18 cellular contexts compared by ENCODE assay signal in genomic region chr2:144217853-144218633, GRCh38.
DNase-seq lines count a peak whose midpoint lies in the region; ATAC-seq and TF ChIP-seq lines count a peak whose summit lies in the region.
"Had no signal": no experiment of that assay in that cellular context is flagged by ENCODE, and none has a peak within 500 bp of the region (broad histone marks: within the 10 kb centered on the region; RNA-seq: fewer than 3 reads in every experiment).

No MANE protein-coding gene starts in this region.

- peak overlapping the region; percentile 51 for H3K4me2 ChIP-seq in fibroblast of lung (ENCODE audit: extremely low read depth, insufficient read depth, low read length)

- no peak for TF ChIP-seq POLR2A in upper lobe of left lung (IDR thresholded peaks at IDR 0.05)

- peaks cover 20% of the 10 kb centered on the region for H3K4me1 Mint-ChIP-seq in HFFc6 (ENCODE audit: low read depth)
- peaks cover 6% of the 10 kb centered on the region for H3K4me1 Mint-ChIP-seq in type B pancreatic cell (ENCODE audit: unreplicated experiment)
- peaks cover 11 to 17% of the 10 kb centered on the region in 2 donors for H3K4me1 Mint-ChIP-seq in effector memory CD8-positive, alpha-beta T cell (ENCODE audit: low read depth in 2 of 2)

- ATAC-seq in effector memory CD8-positive, alpha-beta T cell (replicated peaks), result no peak
- ATAC-seq in GM18907 (IDR thresholded peaks at IDR 0.05; ENCODE audit: unreplicated experiment), result no peak
- ATAC-seq in upper lobe of left lung (ENCODE audit: low FRiP score in 2 of 2), result no peak
- ATAC-seq: GM12878, SK-N-SH treated with all-trans-retinoic acid at 6 μM for 48 hours had no signal

- H3K27me3 Mint-ChIP-seq in HFFc6 (ENCODE audit: insufficient read depth), result no peaks in the 10 kb centered on the region
- H3K27me3 Mint-ChIP-seq in type B pancreatic cell, result no peaks in the 10 kb centered on the region
- no peaks in the 10 kb centered on the region for H3K27me3 Mint-ChIP-seq in effector memory CD8-positive, alpha-beta T cell

- TF ChIP-seq CTCF in HFFc6 (IDR thresholded peaks at IDR 0.05) (no peak), fibroblast of lung (conservative IDR thresholded peaks at IDR 0.05 in 1 of 2, IDR thresholded peaks at IDR 0.05 in 1 of 2; ENCODE audit: low read depth in 1 of 2, low read length in 2 of 2) (no peak), type B pancreatic cell (conservative IDR thresholded peaks at IDR 0.05) (no peak), upper lobe of left lung (IDR thresholded peaks at IDR 0.05) (no peak)

- no peak for TF ChIP-seq EP300 in upper lobe of left lung (IDR thresholded peaks at IDR 0.05)

- H3K27ac Mint-ChIP-seq in HFFc6, result no peak overlapping the region
- H3K27ac Mint-ChIP-seq in type B pancreatic cell, result no peak overlapping the region
- H3K27ac Mint-ChIP-seq in effector memory CD8-positive, alpha-beta T cell, result peak overlapping the region in 1 of 2 donors; percentile 33

- H3K36me3 ChIP-seq in fibroblast of lung (ENCODE audit: control insufficient read depth, insufficient read depth, low read length) (no peaks in the 10 kb centered on the region), upper lobe of left lung (no peaks in the 10 kb centered on the region)
- H3K36me3 ChIP-seq: BE2C, thyroid gland had no signal

- DNase-seq in AG20443 (ENCODE audit: low spot score), result peak; percentile 21
- peak; percentile 8 for DNase-seq in HFFc6
- DNase-seq in NCI-H510A (lab: John Stamatoyannopoulos, UW), result peak; percentile 53
- DNase-seq in fibroblast of lung (ENCODE audit: low read depth in 2 of 2), result peak; percentile 6 to 30
- DNase-seq in type B pancreatic cell (ENCODE audit: extremely low spot score, unreplicated experiment), result no peak
- no peak for DNase-seq in effector memory CD8-positive, alpha-beta T cell
- DNase-seq in upper lobe of left lung, result no peak
- DNase-seq: activated effector memory CD4-positive, alpha-beta T cell treated with anti-CD3 and anti-CD28 coated beads, Interleukin-2, amount 50 U/mL, for 16 hours; BE2C; effector CD8-positive, alpha-beta T cell; EL; kidney; NCI-H1694 treated with DMSO at 0.1 percent for 48 hours; thyroid gland had no signal

- no peaks in the 10 kb centered on the region for H3K79me2 ChIP-seq in fibroblast of lung (ENCODE audit: control insufficient read depth, insufficient read depth, low read length)

- H3K9ac ChIP-seq in fibroblast of lung (ENCODE audit: insufficient read depth, low read length), result no peak overlapping the region

- H3K9me3 ChIP-seq in fibroblast of lung (ENCODE audit: control insufficient read depth, insufficient read depth, low read depth, low read length) (no peaks in the 10 kb centered on the region), upper lobe of left lung (no peaks in the 10 kb centered on the region)
- H3K9me3 ChIP-seq: BE2C, thyroid gland had no signal

- H3K27ac ChIP-seq in fibroblast of lung (ENCODE audit: insufficient read depth, low read length) (no peak overlapping the region), upper lobe of left lung (no peak overlapping the region)
- H3K27ac ChIP-seq: thyroid gland, VCaP had no signal

- WGBS in upper lobe of left lung, 2 donors, result 58 to 72% methylated on average over 5 of the region's 5 CpGs

- no peak overlapping the region for H2AFZ ChIP-seq in fibroblast of lung (ENCODE audit: low read length)

- H3K9me3 Mint-ChIP-seq in HFFc6 (no peaks in the 10 kb centered on the region), type B pancreatic cell (no peaks in the 10 kb centered on the region)
- H3K9me3 Mint-ChIP-seq in effector memory CD8-positive, alpha-beta T cell, result no peaks in the 10 kb centered on the region

- H3K36me3 Mint-ChIP-seq in HFFc6 (ENCODE audit: low read depth) (no peaks in the 10 kb centered on the region), type B pancreatic cell (no peaks in the 10 kb centered on the region)
- H3K36me3 Mint-ChIP-seq in effector memory CD8-positive, alpha-beta T cell (ENCODE audit: insufficient read depth), result peaks cover 2% of the 10 kb centered on the region

- no peaks in the 10 kb centered on the region for H3K4me1 ChIP-seq in fibroblast of lung (ENCODE audit: control insufficient read depth, extremely low read depth, insufficient read depth, low read length)
- H3K4me1 ChIP-seq in upper lobe of left lung, result peaks cover 0 to 8% (median 4%) of the 10 kb centered on the region in 4 donors
- H3K4me1 ChIP-seq: BE2C had no signal

- no peak overlapping the region for H3K4me3 ChIP-seq in fibroblast of lung (replicated peaks in 1 of 4; ENCODE audit: control extremely low read depth in 1 of 4, insufficient read depth in 1 of 4, low read depth in 3 of 4, low read length in 4 of 4)
- no peak overlapping the region for H3K4me3 ChIP-seq in upper lobe of left lung
- H3K4me3 ChIP-seq: GM12878, thyroid gland had no signal

- H3K4me3 Mint-ChIP-seq in HFFc6 (no peak overlapping the region), type B pancreatic cell (no peak overlapping the region)
- no peak overlapping the region for H3K4me3 Mint-ChIP-seq in effector memory CD8-positive, alpha-beta T cell

- H3K27me3 ChIP-seq in fibroblast of lung (ENCODE audit: control insufficient read depth, insufficient read depth, low read length) (no peaks in the 10 kb centered on the region), upper lobe of left lung (no peaks in the 10 kb centered on the region)
- H3K27me3 ChIP-seq: BE2C, thyroid gland had no signal

- no peaks in the 10 kb centered on the region for H4K20me1 ChIP-seq in fibroblast of lung (ENCODE audit: control insufficient read depth, extremely low read depth, insufficient read depth, low read length)

Comparison
In these comparisons a context has a peak if more than half of its experiments do, and no peak if none do; other contexts are left out.
1. DNase-seq: peak in AG20443 (single experiment), HFFc6 (single experiment), NCI-H510A (single experiment) and fibroblast of lung (2 of 2); none in type B pancreatic cell (single experiment), effector memory CD8-positive, alpha-beta T cell (0 of 3) and upper lobe of left lung (0 of 2).